In genomic region chrX:136496359-136496767, GRCh38 we compare ENCODE assay signal across 8 cellular contexts. TPM values are rescaled to one million over a fixed set of nuclear protein-coding genes. Genes with fewer than 3 reads are reported as not detected.
DNase-seq lines count a peak whose midpoint lies in the region; ATAC-seq and TF ChIP-seq lines count a peak whose summit lies in the region.

No MANE protein-coding gene starts in this region.

- peaks cover 12% of the 10 kb centered on the region for H3K4me1 Mint-ChIP-seq in activated T-cell treated with anti-CD3 and anti-CD28 coated beads, Interleukin-2, amount 50 U/mL, for 72 hours (ENCODE audit: low read depth)
- peaks cover 19% of the 10 kb centered on the region for H3K4me1 Mint-ChIP-seq in activated naive CD8-positive, alpha-beta T cell treated with anti-CD3 and anti-CD28 coated beads, Interleukin-2, amount 50 U/mL, for 24 hours
- H3K4me1 Mint-ChIP-seq in type B pancreatic cell (ENCODE audit: unreplicated experiment) = peaks cover 4% of the 10 kb centered on the region

- H3K4me1 ChIP-seq in left lung = peaks cover 0 to 14% of the 10 kb centered on the region in 2 donors

- peaks cover 14% of the 10 kb centered on the region for H3K27me3 Mint-ChIP-seq in activated T-cell treated with anti-CD3 and anti-CD28 coated beads, Interleukin-2, amount 50 U/mL, for 72 hours (ENCODE audit: low read depth)
- H3K27me3 Mint-ChIP-seq in activated naive CD8-positive, alpha-beta T cell treated with anti-CD3 and anti-CD28 coated beads, Interleukin-2, amount 50 U/mL, for 24 hours = no peaks in the 10 kb centered on the region
- H3K27me3 Mint-ChIP-seq in type B pancreatic cell = peaks cover 4% of the 10 kb centered on the region

- H3K27me3 ChIP-seq in left lung = peaks cover 1 to 5% of the 10 kb centered on the region in 2 donors

- H3K27ac Mint-ChIP-seq in activated T-cell treated with anti-CD3 and anti-CD28 coated beads, Interleukin-2, amount 50 U/mL, for 72 hours = peak overlapping the region; percentile 92
- H3K27ac Mint-ChIP-seq in activated naive CD8-positive, alpha-beta T cell treated with anti-CD3 and anti-CD28 coated beads, Interleukin-2, amount 50 U/mL, for 24 hours = peak overlapping the region; percentile 94
- H3K27ac Mint-ChIP-seq in type B pancreatic cell = peak overlapping the region; percentile 99

- peak overlapping the region; percentile 91 to 93 for H3K27ac ChIP-seq in left lung

- H3K36me3 Mint-ChIP-seq in activated T-cell treated with anti-CD3 and anti-CD28 coated beads, Interleukin-2, amount 50 U/mL, for 72 hours (ENCODE audit: insufficient read depth in 2 of 2) = no peaks in the 10 kb centered on the region
- H3K36me3 Mint-ChIP-seq in activated naive CD8-positive, alpha-beta T cell treated with anti-CD3 and anti-CD28 coated beads, Interleukin-2, amount 50 U/mL, for 24 hours (ENCODE audit: low read depth) = peaks cover 9% of the 10 kb centered on the region
- H3K36me3 Mint-ChIP-seq in type B pancreatic cell = peaks cover 3% of the 10 kb centered on the region

- peak overlapping the region; percentile 83 to 94 for H3K4me3 Mint-ChIP-seq in activated T-cell treated with anti-CD3 and anti-CD28 coated beads, Interleukin-2, amount 50 U/mL, for 72 hours
- peak overlapping the region; percentile 85 for H3K4me3 Mint-ChIP-seq in activated naive CD8-positive, alpha-beta T cell treated with anti-CD3 and anti-CD28 coated beads, Interleukin-2, amount 50 U/mL, for 24 hours
- H3K4me3 Mint-ChIP-seq in type B pancreatic cell = peak overlapping the region; percentile 95

- ATAC-seq in activated T-cell treated with anti-CD3 and anti-CD28 coated beads, Interleukin-2, amount 50 U/mL, for 72 hours (replicated peaks in 1 of 2) = no peak
- ATAC-seq in activated naive CD8-positive, alpha-beta T cell treated with anti-CD3 and anti-CD28 coated beads, Interleukin-2, amount 50 U/mL, for 24 hours = no peak
- ATAC-seq in left lung = no peak
- no peak for ATAC-seq in GM18861 (IDR thresholded peaks at IDR 0.05; ENCODE audit: unreplicated experiment)

- TF ChIP-seq CTCF in left lung (IDR thresholded peaks at IDR 0.05) (no peak), type B pancreatic cell (conservative IDR thresholded peaks at IDR 0.05) (no peak)

- no peaks in the 10 kb centered on the region for H3K9me3 ChIP-seq in left lung

- DNase-seq in activated T-cell treated with anti-CD3 and anti-CD28 coated beads, Interleukin-2, amount 50 U/mL, for 72 hours = no peak
- DNase-seq in activated T-cell treated with anti-CD3 and anti-CD28 coated beads, Interleukin-2, amount 50 U/mL, for 1 hour = no peak
- DNase-seq in activated naive CD8-positive, alpha-beta T cell treated with anti-CD3 and anti-CD28 coated beads, Interleukin-2, amount 50 U/mL, for 24 hours = no peak
- DNase-seq in left lung = no peak
- DNase-seq in type B pancreatic cell (ENCODE audit: extremely low spot score, unreplicated experiment) = no peak
- no peak for DNase-seq in NCI-H1436 (lab: John Stamatoyannopoulos, UW)
- no peak for DNase-seq in posterior cingulate gyrus

- peaks cover 0 to 8% of the 10 kb centered on the region in 2 donors for H3K36me3 ChIP-seq in left lung

- peak overlapping the region; percentile 55 to 63 for H3K4me3 ChIP-seq in left lung

- intact Hi-C loops in left lung (cut with DNase I) = no loop called here
- intact Hi-C loops in posterior cingulate gyrus (cut with DNase I) = loop anchor here (5.0 kb wide), 1 partner anchor 524 kb away; the partner anchor contains the start of gene MMGT1

- no peaks in the 10 kb centered on the region for H3K9me3 Mint-ChIP-seq in activated T-cell treated with anti-CD3 and anti-CD28 coated beads, Interleukin-2, amount 50 U/mL, for 72 hours
- no peaks in the 10 kb centered on the region for H3K9me3 Mint-ChIP-seq in activated naive CD8-positive, alpha-beta T cell treated with anti-CD3 and anti-CD28 coated beads, Interleukin-2, amount 50 U/mL, for 24 hours
- no peaks in the 10 kb centered on the region for H3K9me3 Mint-ChIP-seq in type B pancreatic cell

RNA-seq across cellular contexts. Expression of gene HTATSF1, which starts 1.0 kb away (rescaled TPM):
- 10 to 100 TPM; 37.2 to 39.2 TPM for total RNA-seq in activated T-cell treated with anti-CD3 and anti-CD28 coated beads, Interleukin-2, amount 50 U/mL, for 72 hours
- total RNA-seq in left lung = 10 to 100 TPM; 26.7 to 26.8 TPM
- total RNA-seq in type B pancreatic cell (ENCODE audit: low replicate concordance) = 42.2 and 50.8 TPM in 2 replicates

RNA-seq across cellular contexts. Expression of gene BRS3, which starts 8.6 kb away (rescaled TPM):
- total RNA-seq in activated T-cell treated with anti-CD3 and anti-CD28 coated beads, Interleukin-2, amount 50 U/mL, for 72 hours = not detected
- not detected for total RNA-seq in left lung
- 0.10 TPM in 1 of 2 replicates, not detected in the other for total RNA-seq in type B pancreatic cell (ENCODE audit: low replicate concordance)

RNA-seq across cellular contexts. Expression of gene VGLL1, which starts 35.7 kb away (rescaled TPM):
- total RNA-seq in activated T-cell treated with anti-CD3 and anti-CD28 coated beads, Interleukin-2, amount 50 U/mL, for 72 hours = not detected
- total RNA-seq in left lung = 1 to 10 TPM in 1 of 2 donors, not detected in 1; 2.2 TPM
- 22.6 and 78.4 TPM in 2 replicates for total RNA-seq in type B pancreatic cell (ENCODE audit: low replicate concordance)
